Comparison of ENCODE assay signal across 14 cellular contexts in genomic region chr11:117064275-117064674, GRCh38. TPM values are rescaled to one million over a fixed set of nuclear protein-coding genes. Genes with fewer than 3 reads are reported as not detected.
DNase-seq lines count a peak whose midpoint lies in the region; ATAC-seq and TF ChIP-seq lines count a peak whose summit lies in the region.
"Had no signal": no experiment of that assay in that cellular context is flagged by ENCODE, and none has a peak within 500 bp of the region (broad histone marks: within the 10 kb centered on the region; RNA-seq: fewer than 3 reads in every experiment).

No MANE protein-coding gene starts in this region.

- H4K8ac ChIP-seq in IMR-90 (ENCODE audit: low read depth in 2 of 2, low read length in 2 of 2): no peak overlapping the region

- no peak overlapping the region for H3K56ac ChIP-seq in IMR-90 (ENCODE audit: extremely low read depth, insufficient read depth, low read length)

- BruUV-seq in IMR-90 (replicated peaks; lab: Mats Ljungman, UMichigan): no TSS peak

- peak overlapping the region; percentile 85 for H3K27ac Mint-ChIP-seq in activated naive CD8-positive, alpha-beta T cell
- H3K27ac Mint-ChIP-seq in immature natural killer cell: peak overlapping the region in 4 of 6 donors; percentile 18 to 65 (median 56)

- peak; percentile 42 for DNase-seq in AG10803 (ENCODE audit: low read depth)
- peak; percentile 68 for DNase-seq in IMR-90
- DNase-seq in immature natural killer cell: no peak
- no peak for DNase-seq in NCI-H1436 treated with DMSO at 0.1 percent for 48 hours (lab: John Stamatoyannopoulos, UW)
- no peak for DNase-seq in T-helper 9 cell
- no peak for DNase-seq in effector CD4-positive, alpha-beta T cell
- DNase-seq: activated CD4-positive, alpha-beta T cell treated with anti-CD3 and anti-CD28 coated beads for 1 hour; Caco-2; caudate nucleus; heart right ventricle; MV-4-11 had no signal

- H3K9ac ChIP-seq in IMR-90 (ENCODE audit: low read depth, low read length): no peak overlapping the region

- no peaks in the 10 kb centered on the region for H3K9me3 Mint-ChIP-seq in activated naive CD8-positive, alpha-beta T cell (ENCODE audit: low read depth)
- H3K9me3 Mint-ChIP-seq in immature natural killer cell: no peaks in the 10 kb centered on the region

- no peak overlapping the region for H3K4me2 ChIP-seq in IMR-90 (ENCODE audit: low read depth, low read length)

- intact Hi-C loops in IMR-90 (cut with micrococcal nuclease): no loop called here

- H2BK20ac ChIP-seq in IMR-90 (ENCODE audit: low read depth, low read length): no peak overlapping the region

- no peak overlapping the region for H4K5ac ChIP-seq in IMR-90 (ENCODE audit: low read depth, low read length)

- peaks cover 21 to 50% of the 10 kb centered on the region in 2 experiments; a peak in 3 of 4 replicates for H3K79me1 ChIP-seq in IMR-90 (ENCODE audit: low read depth in 1 of 2, low read length in 2 of 2)

- TF ChIP-seq POLR2A in IMR-90 (IDR thresholded peaks at IDR 0.05; ENCODE audit: low read depth, low read length): no peak

- no peak overlapping the region for H2AFZ ChIP-seq in IMR-90 (replicated peaks; ENCODE audit: low read length, poor library complexity)

- H4K20me1 ChIP-seq in IMR-90 (ENCODE audit: insufficient read depth, low read length): peaks cover 19% of the 10 kb centered on the region; the same call in 1 of the 2 replicates

- no peaks in the 10 kb centered on the region for H3K27me3 ChIP-seq in IMR-90 (ENCODE audit: control insufficient read depth, insufficient read depth, low read length)
- H3K27me3 ChIP-seq: heart right ventricle had no signal

- no peaks in the 10 kb centered on the region for H3K27me3 Mint-ChIP-seq in activated naive CD8-positive, alpha-beta T cell
- H3K27me3 Mint-ChIP-seq in immature natural killer cell (ENCODE audit: low read depth in 3 of 3): peaks cover 0 to 10% (median 7%) of the 10 kb centered on the region in 3 donors

- no peak overlapping the region for H2BK120ac ChIP-seq in IMR-90 (ENCODE audit: low read depth, low read length)

- peak overlapping the region; percentile 55 for H3K4me3 Mint-ChIP-seq in activated naive CD8-positive, alpha-beta T cell
- peak overlapping the region in 1 of 5 donors; percentile 77 for H3K4me3 Mint-ChIP-seq in immature natural killer cell

- dilution Hi-C loops in IMR-90 (cut with HindIII; ENCODE audit: low sequenced_read_pairs, unreplicated experiment): no loop called here

- H3K4me3 ChIP-seq in AG10803 (ENCODE audit: low read length): no peak overlapping the region
- no peak overlapping the region for H3K4me3 ChIP-seq in IMR-90 (ENCODE audit: insufficient read depth, low read depth, low read length)
- H3K4me3 ChIP-seq: heart right ventricle, skin epidermis had no signal

- POLR2A ChIA-PET in IMR-90 (lab: Charles Lee; ENCODE audit: unreplicated experiment): no interaction called here

- H2AK9ac ChIP-seq in IMR-90 (replicated peaks; ENCODE audit: low read depth, low read length, poor library complexity): no peak overlapping the region

- no peaks in the 10 kb centered on the region for H3K36me3 ChIP-seq in IMR-90 (ENCODE audit: control insufficient read depth, insufficient read depth, low read length)
- H3K36me3 ChIP-seq: heart right ventricle had no signal

- H3K14ac ChIP-seq in IMR-90 (replicated peaks; ENCODE audit: low read depth, low read length): no peak overlapping the region

- TF ChIP-seq RAD21 in IMR-90 (IDR thresholded peaks at IDR 0.05; ENCODE audit: low read length): no peak

- H3K36me3 Mint-ChIP-seq in activated naive CD8-positive, alpha-beta T cell: peaks cover 9% of the 10 kb centered on the region
- H3K36me3 Mint-ChIP-seq in immature natural killer cell: no peaks in the 10 kb centered on the region

- H2AK5ac ChIP-seq in IMR-90 (ENCODE audit: low read depth, low read length): no peak overlapping the region

- in situ Hi-C loops in IMR-90 (cut with MboI; ENCODE audit: low sequenced_read_pairs): no loop called here

- H3K18ac ChIP-seq in IMR-90 (ENCODE audit: low read depth, low read length): no peak overlapping the region

- H3K27ac ChIP-seq in IMR-90 (ENCODE audit: insufficient read depth, low read length): no peak overlapping the region
- H3K27ac ChIP-seq: heart right ventricle had no signal

- H2BK5ac ChIP-seq in IMR-90 (ENCODE audit: low read depth, low read length, poor library complexity, severe bottlenecking): no peak overlapping the region

- H3K4me1 ChIP-seq in IMR-90 (ENCODE audit: control insufficient read depth, insufficient read depth, low read length): 0 out of 2 replicates have a peak, but pooled peaks cover 2% of the 10 kb centered on the region

- CTCF ChIA-PET in IMR-90 (lab: Yijun Ruan, JAX): no interaction called here

- no peak overlapping the region for H2BK15ac ChIP-seq in IMR-90 (ENCODE audit: low read depth, low read length)

- no peak overlapping the region for H3K4ac ChIP-seq in IMR-90 (ENCODE audit: low read depth, low read length)

- H3K4me1 Mint-ChIP-seq in activated naive CD8-positive, alpha-beta T cell (ENCODE audit: low read depth): peaks cover 71% of the 10 kb centered on the region
- H3K4me1 Mint-ChIP-seq in immature natural killer cell: peaks cover 61 to 78% of the 10 kb centered on the region in 2 donors

- no CpG with 5 or more reads among the region's 1 CpG for WGBS in IMR-90 (ENCODE audit: extremely low coverage in 2 of 2, insufficient read length in 1 of 2), 2 experiments

- no peak overlapping the region for H3K23ac ChIP-seq in IMR-90 (ENCODE audit: low read depth, low read length)

- no peaks in the 10 kb centered on the region for H3K9me1 ChIP-seq in IMR-90 (ENCODE audit: insufficient read depth, low read length)

- no peak for TF ChIP-seq CTCF in AG10803 (conservative IDR thresholded peaks at IDR 0.05; ENCODE audit: low read length)
- no peak for TF ChIP-seq CTCF in IMR-90 (conservative IDR thresholded peaks at IDR 0.05; ENCODE audit: low read depth, low read length)

- H3K9me3 ChIP-seq in IMR-90 (ENCODE audit: control insufficient read depth, insufficient read depth, low read length): no peaks in the 10 kb centered on the region
- H3K9me3 ChIP-seq: Caco-2, heart right ventricle had no signal

- ATAC-seq in IMR-90 (ENCODE audit: low read depth) (peak; percentile 74), GM18867 (IDR thresholded peaks at IDR 0.05; ENCODE audit: unreplicated experiment) (no peak)
- ATAC-seq: heart right ventricle had no signal

- no peak overlapping the region for H4K91ac ChIP-seq in IMR-90 (ENCODE audit: insufficient read depth, low read depth, low read length)

TF ChIP-seq in IMR-90, 13 proteins besides CTCF, POLR2A, EP300 and RAD21:
- TF ChIP-seq USF2 (IDR thresholded peaks at IDR 0.05; ENCODE audit: low read depth, low read length): no peak
- peak; percentile 93 for TF ChIP-seq CEBPB (IDR thresholded peaks at IDR 0.05; ENCODE audit: low read depth, low read length)
- peak; percentile 84 for TF ChIP-seq MAFK (IDR thresholded peaks at IDR 0.05; ENCODE audit: low read depth, low read length)
- TF ChIP-seq SMC3 (IDR thresholded peaks at IDR 0.05; ENCODE audit: low read depth, low read length): no peak
- no peak for TF ChIP-seq BHLHE40 (IDR thresholded peaks at IDR 0.05; ENCODE audit: low read depth, low read length)

RNA-seq across cellular contexts. Expression of gene SIK3, which starts 34.0 kb away (rescaled TPM):
- total RNA-seq in IMR-90 (2012; rRNA removed): 8.2 and 17.2 TPM in 2 replicates
- 7.5 and 9.1 TPM in 2 replicates for polyA plus RNA-seq in IMR-90 (2012; rRNA removed)
- 4.5 and 6.9 TPM in 2 replicates for polyA plus RNA-seq in IMR-90 (2012; cell fraction: cytosol; rRNA removed)
- 18.6 and 18.8 TPM in 2 replicates for polyA plus RNA-seq in IMR-90 (2012; cell fraction: nucleus; rRNA removed; ENCODE audit: low replicate concordance)
- polyA plus RNA-seq in immature natural killer cell: 10 to 100 TPM in 2 of 3 donors, 1 to 10 TPM in 1; 3.7 to 26.2 (median 16.5) TPM

Comparison
In these comparisons a context has a peak if more than half of its experiments do, and no peak if none do; other contexts are left out.
1. DNase-seq: peak in AG10803 (single experiment) and IMR-90 (single experiment); none in immature natural killer cell (0 of 3), NCI-H1436 treated with DMSO at 0.1 percent for 48 hours (single experiment), T-helper 9 cell (single experiment) and effector CD4-positive, alpha-beta T cell (single experiment).